9 cellular contexts compared by ENCODE assay signal in the genomic region with DNA sequence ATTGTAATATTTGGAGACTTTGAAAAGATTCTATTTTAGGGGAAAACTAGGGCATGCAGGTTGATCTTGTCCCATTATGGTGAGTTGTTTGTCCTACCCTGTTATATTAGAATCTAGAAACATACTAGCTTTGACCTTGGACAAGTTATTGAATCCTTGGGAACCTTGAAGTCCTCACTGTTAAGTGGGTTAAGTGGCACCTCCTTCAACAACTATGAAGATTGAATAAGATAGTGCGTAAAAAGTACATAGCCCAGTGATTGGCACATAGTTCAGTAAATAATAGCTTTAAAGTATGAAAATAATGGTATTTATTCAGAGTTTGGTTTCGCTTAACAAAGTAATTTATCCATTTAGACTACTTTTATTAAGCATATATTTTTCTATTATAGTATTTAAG.
"Had no signal": no experiment of that assay in that cellular context is flagged by ENCODE, and none has a peak within 500 bp of the region (broad histone marks: within the 10 kb centered on the region; RNA-seq: fewer than 3 reads in every experiment).

No MANE protein-coding gene starts in this region.

- FAIRE-seq: H1, H54, HepG2 had no signal

- ATAC-seq: GM23338, HepG2 had no signal

- H3K27ac ChIP-seq: HL-60 had no signal

- DNase-seq: H9, HCEC 1CT, HFFc6, KBM-7 had no signal

- H3K4me3 ChIP-seq: GM23338 had no signal
